In the genomic region with DNA sequence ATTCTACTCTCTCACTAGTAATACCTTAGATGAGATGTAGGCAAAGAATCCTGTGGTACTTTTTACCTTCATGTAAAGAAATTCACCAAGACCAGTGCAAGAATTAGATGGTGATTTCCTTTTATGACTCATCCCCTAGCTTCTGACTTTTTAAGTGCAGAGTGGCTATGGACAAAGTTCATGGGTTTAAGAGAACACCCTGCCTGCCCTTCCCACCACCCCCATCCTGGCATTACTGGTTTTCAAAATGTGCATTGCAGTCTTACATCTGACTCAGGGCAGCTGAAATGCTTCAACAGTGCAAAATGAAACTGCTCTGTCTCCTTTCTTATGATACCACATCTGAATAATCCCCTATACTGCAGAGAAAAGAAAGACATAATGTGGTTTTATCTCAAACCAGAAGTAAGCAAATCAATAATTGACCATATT, we compare ENCODE assay signal across 8 cellular contexts. TPM values are rescaled to one million over a fixed set of nuclear protein-coding genes. Genes with fewer than 3 reads are reported as not detected.
DNase-seq lines count a peak whose midpoint lies in the region; ATAC-seq and TF ChIP-seq lines count a peak whose summit lies in the region.

No MANE protein-coding gene starts in this region.

- H3K4me1 ChIP-seq in fibroblast of lung (ENCODE audit: control insufficient read depth, extremely low read depth, insufficient read depth, low read length): peaks cover 11% of the 10 kb centered on the region
- H3K4me1 ChIP-seq in adrenal gland (replicated peaks in 1 of 2): peaks cover 0 to 9% of the 10 kb centered on the region in 2 donors

- H3K27me3 ChIP-seq in fibroblast of lung (ENCODE audit: control insufficient read depth, insufficient read depth, low read length): no peaks in the 10 kb centered on the region
- no peaks in the 10 kb centered on the region for H3K27me3 ChIP-seq in adrenal gland

- TF ChIP-seq CTCF in fibroblast of lung (conservative IDR thresholded peaks at IDR 0.05 in 1 of 2, IDR thresholded peaks at IDR 0.05 in 1 of 2; ENCODE audit: low read depth in 1 of 2, low read length in 2 of 2) (peak in 1 of 2 donors; percentile 4), GM10248 (IDR thresholded peaks at IDR 0.05; ENCODE audit: control extremely low read depth, extremely low read depth, low read depth, missing control alignments) (no peak), adrenal gland (IDR thresholded peaks at IDR 0.05) (no peak)

- no peaks in the 10 kb centered on the region for H3K79me2 ChIP-seq in fibroblast of lung (ENCODE audit: control insufficient read depth, insufficient read depth, low read length)

- intact Hi-C loops in adrenal gland (cut with DNase I): loop anchor here in 1 of 2 donors (5.0 kb wide), 1 partner anchor 499 kb away; no protein-coding TSS in a partner anchor

- H3K4me3 ChIP-seq in fibroblast of lung (replicated peaks in 1 of 4; ENCODE audit: control extremely low read depth in 1 of 4, insufficient read depth in 1 of 4, low read depth in 3 of 4, low read length in 4 of 4): no peak overlapping the region
- H3K4me3 ChIP-seq in adrenal gland: no peak overlapping the region

- H3K9ac ChIP-seq in fibroblast of lung (ENCODE audit: insufficient read depth, low read length): no peak overlapping the region

- H3K36me3 ChIP-seq in fibroblast of lung (ENCODE audit: control insufficient read depth, insufficient read depth, low read length) (no peaks in the 10 kb centered on the region), adrenal gland (replicated peaks in 1 of 2) (no peaks in the 10 kb centered on the region)

- POLR2A ChIA-PET in GM10248 (lab: Yijun Ruan, JAX): no interaction called here

- H4K20me1 ChIP-seq in fibroblast of lung (ENCODE audit: control insufficient read depth, extremely low read depth, insufficient read depth, low read length): no peaks in the 10 kb centered on the region

- peak overlapping the region; percentile 1 for H3K4me2 ChIP-seq in fibroblast of lung (ENCODE audit: extremely low read depth, insufficient read depth, low read length)

- no peak overlapping the region for H3K27ac ChIP-seq in fibroblast of lung (ENCODE audit: insufficient read depth, low read length)
- no peak overlapping the region for H3K27ac ChIP-seq in adrenal gland

- CTCF ChIA-PET in GM10248 (lab: Yijun Ruan, JAX): interaction anchor here (1.2 to 3.4 kb wide), 3 partner anchors 14 to 504 kb away, joined by 4 to 82 read pairs (median 34); no protein-coding TSS in a partner anchor

- H3K9me3 ChIP-seq in fibroblast of lung (ENCODE audit: control insufficient read depth, insufficient read depth, low read depth, low read length) (no peaks in the 10 kb centered on the region), adrenal gland (replicated peaks in 1 of 3) (no peaks in the 10 kb centered on the region)

- peak; percentile 63 for ATAC-seq in GM18502 (IDR thresholded peaks at IDR 0.05; ENCODE audit: poor library complexity, unreplicated experiment)
- ATAC-seq in GM21737 (IDR thresholded peaks at IDR 0.05; ENCODE audit: unreplicated experiment): peak; percentile 85

- TF ChIP-seq POLR2A in adrenal gland (IDR thresholded peaks at IDR 0.05): no peak

- DNase-seq in LHCN-M2 (ENCODE audit: low read depth): peak; percentile 90
- peak; percentile 66 to 97 for DNase-seq in fibroblast of lung (ENCODE audit: low read depth in 2 of 2)
- no peak for DNase-seq in GM10248 (ENCODE audit: extremely low spot score)
- no peak for DNase-seq in adrenal gland
- DNase-seq in NCI-H2196 (lab: John Stamatoyannopoulos, UW; ENCODE audit: unreplicated experiment): no peak
- no peak for DNase-seq in inferior parietal cortex (ENCODE audit: extremely low spot score)

- H2AFZ ChIP-seq in fibroblast of lung (ENCODE audit: low read length): no peak overlapping the region

RNA-seq across cellular contexts. Expression of gene MAIP1, which starts 22.6 kb away (rescaled TPM):
- total RNA-seq in LHCN-M2 (2014; rRNA removed) (23.2 and 26.7 TPM in 2 replicates), fibroblast of lung (22.6 and 24.8 TPM in 2 replicates), adrenal gland (10 to 100 TPM; 22.7 to 55.4 (median 30.7) TPM)
- polyA plus RNA-seq in LHCN-M2 (2012): 10.8 TPM
- polyA plus RNA-seq in fibroblast of lung (14.5 and 17.2 TPM in 2 replicates), adrenal gland (10 to 100 TPM in 1 of 3 donors, 1 to 10 TPM in 2; 6.6 to 23.5 (median 6.8) TPM)
- polyA plus RNA-seq in fibroblast of lung (2012): 14.6 and 19.2 TPM in 2 replicates
- 2.3 and 6.0 TPM in 2 replicates for polyA minus RNA-seq in fibroblast of lung (ENCODE audit: low replicate concordance)

RNA-seq across cellular contexts. Expression of gene TYW5, which starts 22.7 kb away (rescaled TPM):
- total RNA-seq in LHCN-M2 (2014; rRNA removed): 4.4 and 5.0 TPM in 2 replicates
- polyA plus RNA-seq in LHCN-M2 (2012): 2.5 TPM
- 7.4 and 10.1 TPM in 2 replicates for total RNA-seq in fibroblast of lung
- polyA plus RNA-seq in fibroblast of lung: 5.3 and 5.8 TPM in 2 replicates
- polyA plus RNA-seq in fibroblast of lung (2012): 4.1 and 4.3 TPM in 2 replicates
- polyA minus RNA-seq in fibroblast of lung (ENCODE audit: low replicate concordance): 0.75 and 0.93 TPM in 2 replicates
- 10 to 100 TPM in 3 of 8 donors, 1 to 10 TPM in 5; 4.6 to 15.2 (median 6.8) TPM for total RNA-seq in adrenal gland
- 10 to 100 TPM in 1 of 3 donors, 1 to 10 TPM in 2; 6.5 to 10.2 (median 8.7) TPM for polyA plus RNA-seq in adrenal gland

Comparison
In these comparisons a context has a peak if more than half of its experiments do, and no peak if none do; other contexts are left out.
1. DNase-seq: peak in LHCN-M2 (single experiment) and fibroblast of lung (2 of 2); none in GM10248 (single experiment), adrenal gland (0 of 7), NCI-H2196 (single experiment) and inferior parietal cortex (single experiment).